ENCODE assay signal across 35 cellular contexts in genomic region chr21:16262109-16262508, GRCh38.
"Had no signal": no experiment of that assay in that cellular context is flagged by ENCODE, and none has a peak within 500 bp of the region (broad histone marks: within the 10 kb centered on the region; RNA-seq: fewer than 3 reads in every experiment).

No MANE protein-coding gene starts in this region.

- H3K4me1 Mint-ChIP-seq: activated CD4-positive, alpha-beta memory T cell treated with anti-CD3 and anti-CD28 coated beads, Interleukin-2, amount 10 ng/mL, durations not matched to agents 7 days and 5 days; activated CD8-positive, alpha-beta memory T cell treated with anti-CD3 and anti-CD28 coated beads, Interleukin-2, amount 10 ng/mL, durations not matched to agents 7 days and 5 days; activated naive CD4-positive, alpha-beta T cell treated with anti-CD3 and anti-CD28 coated beads, Interleukin-2, amount 50 U/mL, for 24 hours had no signal

- H3K9ac ChIP-seq: KMS-11 had no signal

- H3K36me3 ChIP-seq: adrenal gland, breast epithelium, WERI-Rb-1 had no signal

- H2AFZ ChIP-seq: PC-9 had no signal

- FAIRE-seq: astrocyte, RCC 7860 had no signal

- H3K4me2 ChIP-seq: KMS-11, PC-9 had no signal

- H3K4me3 Mint-ChIP-seq: activated CD4-positive, alpha-beta memory T cell treated with anti-CD3 and anti-CD28 coated beads, Interleukin-2, amount 10 ng/mL, durations not matched to agents 7 days and 5 days; activated CD8-positive, alpha-beta memory T cell treated with anti-CD3 and anti-CD28 coated beads, Interleukin-2, amount 10 ng/mL, durations not matched to agents 7 days and 5 days; activated naive CD4-positive, alpha-beta T cell treated with anti-CD3 and anti-CD28 coated beads, Interleukin-2, amount 50 U/mL, for 24 hours had no signal

- H3K9me3 Mint-ChIP-seq: activated CD4-positive, alpha-beta memory T cell treated with anti-CD3 and anti-CD28 coated beads, Interleukin-2, amount 10 ng/mL, durations not matched to agents 7 days and 5 days; activated naive CD4-positive, alpha-beta T cell treated with anti-CD3 and anti-CD28 coated beads, Interleukin-2, amount 50 U/mL, for 24 hours had no signal

- H3K4me1 ChIP-seq: body of pancreas, breast epithelium had no signal

- H3K27me3 ChIP-seq: adrenal gland, body of pancreas, breast epithelium had no signal

- DNase-seq: activated CD4-positive, alpha-beta memory T cell treated with anti-CD3 and anti-CD28 coated beads, Interleukin-2, amount 10 ng/mL, durations not matched to agents 7 days and 5 days; activated CD4-positive, alpha-beta T cell treated with anti-CD3 and anti-CD28 coated beads for 1 hour; activated CD4-positive, alpha-beta T cell treated with anti-CD3 and anti-CD28 coated beads for 48 hours; activated CD4-positive, CD25-positive, alpha-beta regulatory T cell; activated CD8-positive, alpha-beta memory T cell treated with anti-CD3 and anti-CD28 coated beads for 24 hours; activated CD8-positive, alpha-beta memory T cell treated with anti-CD3 and anti-CD28 coated beads, Interleukin-2, amount 10 ng/mL, durations not matched to agents 7 days and 5 days; activated CD8-positive, alpha-beta memory T cell treated with anti-CD3 and anti-CD28 coated beads, Interleukin-2, amount 50 U/mL, for 48 hours; activated effector memory CD4-positive, alpha-beta T cell treated with anti-CD3 and anti-CD28 coated beads, Interleukin-2, amount 50 U/mL, for 16 hours; activated naive CD4-positive, alpha-beta T cell; activated T-cell treated with anti-CD3 and anti-CD28 coated beads, Interleukin-2, amount 50 U/mL, for 48 hours; adrenal gland; body of pancreas; caudate nucleus; cerebellar nuclear complex; NCI-H1105; NCI-H1417 treated with DMSO at 0.1 percent for 48 hours; NCI-H187 treated with DMSO at 0.1 percent for 48 hours; NCI-H2081; NCI-H510A; NCI-H526; NCI-H748 treated with DMSO at 0.1 percent for 48 hours; NK-92 treated with Interleukin-12 subunit alpha and Interleukin-12 subunit beta, amount 100 ng/mL, for 24 hours; PC-9; SW 1271; T-helper 1 cell; T-helper 2 cell; T-helper 9 cell; WERI-Rb-1 had no signal

- H3K9me3 ChIP-seq: adrenal gland, body of pancreas, breast epithelium had no signal

- H3K4me3 ChIP-seq: adrenal gland, body of pancreas, breast epithelium, PC-9 had no signal

- ATAC-seq: activated CD8-positive, alpha-beta memory T cell treated with anti-CD3 and anti-CD28 coated beads, Interleukin-2, amount 10 ng/mL, durations not matched to agents 7 days and 5 days; body of pancreas; Right ventricle myocardium inferior had no signal

- H3K27ac ChIP-seq: adrenal gland, body of pancreas, breast epithelium, KMS-11, PC-9, RWPE1, WERI-Rb-1 had no signal

- H3K27ac Mint-ChIP-seq: activated CD4-positive, alpha-beta memory T cell treated with anti-CD3 and anti-CD28 coated beads, Interleukin-2, amount 10 ng/mL, durations not matched to agents 7 days and 5 days; activated CD8-positive, alpha-beta memory T cell treated with anti-CD3 and anti-CD28 coated beads, Interleukin-2, amount 10 ng/mL, durations not matched to agents 7 days and 5 days; activated naive CD4-positive, alpha-beta T cell treated with anti-CD3 and anti-CD28 coated beads, Interleukin-2, amount 50 U/mL, for 24 hours had no signal

- H3K27me3 Mint-ChIP-seq: activated CD4-positive, alpha-beta memory T cell treated with anti-CD3 and anti-CD28 coated beads, Interleukin-2, amount 10 ng/mL, durations not matched to agents 7 days and 5 days; activated CD8-positive, alpha-beta memory T cell treated with anti-CD3 and anti-CD28 coated beads, Interleukin-2, amount 10 ng/mL, durations not matched to agents 7 days and 5 days; activated naive CD4-positive, alpha-beta T cell treated with anti-CD3 and anti-CD28 coated beads, Interleukin-2, amount 50 U/mL, for 24 hours had no signal

- H3K36me3 Mint-ChIP-seq: activated CD8-positive, alpha-beta memory T cell treated with anti-CD3 and anti-CD28 coated beads, Interleukin-2, amount 10 ng/mL, durations not matched to agents 7 days and 5 days; activated naive CD4-positive, alpha-beta T cell treated with anti-CD3 and anti-CD28 coated beads, Interleukin-2, amount 50 U/mL, for 24 hours had no signal
